ENCODE assay signal across 17 cellular contexts in genomic region chr10:11499425-11500071, GRCh38.
DNase-seq lines count a peak whose midpoint lies in the region; ATAC-seq lines count a peak whose summit lies in the region.
"Had no signal": no experiment of that assay in that cellular context is flagged by ENCODE, and none has a peak within 500 bp of the region (broad histone marks: within the 10 kb centered on the region; RNA-seq: fewer than 3 reads in every experiment).

No MANE protein-coding gene starts in this region.

- peak; percentile 73 for ATAC-seq in GM18520 (IDR thresholded peaks at IDR 0.05; ENCODE audit: unreplicated experiment)
- ATAC-seq in GM21619 (IDR thresholded peaks at IDR 0.05; ENCODE audit: unreplicated experiment), result peak; percentile 78
- peak; percentile 67 for ATAC-seq in HG03432 (IDR thresholded peaks at IDR 0.05; ENCODE audit: unreplicated experiment)
- ATAC-seq in left colon, result peak; percentile 45

- intact Hi-C loops in left colon (cut with DNase I, micrococcal nuclease), result no loop called here

- DNase-seq in left colon (no peak), RKO (ENCODE audit: low spot score) (no peak), NCI-H2227 (lab: John Stamatoyannopoulos, UW; ENCODE audit: unreplicated experiment) (no peak), NCI-H526 treated with DMSO at 0.1 percent for 48 hours (lab: John Stamatoyannopoulos, UW) (no peak)
- DNase-seq: activated CD4-positive, alpha-beta T cell treated with anti-CD3 and anti-CD28 coated beads for 1 hour; activated naive CD4-positive, alpha-beta T cell treated with Interleukin-2 at 50 U/mL for 16 hours; colonic mucosa; DMS153; IMR-90; mammary epithelial cell; nephron progenitor cell; retina; stimulated activated CD4-positive, alpha-beta T cell treated with anti-CD3 and anti-CD28 coated beads, Interleukin-15, amount 100 ng/mL, for 24 hours; T-helper 1 cell had no signal
